ENCODE assay signal across 1 cellular context in the genomic region with DNA sequence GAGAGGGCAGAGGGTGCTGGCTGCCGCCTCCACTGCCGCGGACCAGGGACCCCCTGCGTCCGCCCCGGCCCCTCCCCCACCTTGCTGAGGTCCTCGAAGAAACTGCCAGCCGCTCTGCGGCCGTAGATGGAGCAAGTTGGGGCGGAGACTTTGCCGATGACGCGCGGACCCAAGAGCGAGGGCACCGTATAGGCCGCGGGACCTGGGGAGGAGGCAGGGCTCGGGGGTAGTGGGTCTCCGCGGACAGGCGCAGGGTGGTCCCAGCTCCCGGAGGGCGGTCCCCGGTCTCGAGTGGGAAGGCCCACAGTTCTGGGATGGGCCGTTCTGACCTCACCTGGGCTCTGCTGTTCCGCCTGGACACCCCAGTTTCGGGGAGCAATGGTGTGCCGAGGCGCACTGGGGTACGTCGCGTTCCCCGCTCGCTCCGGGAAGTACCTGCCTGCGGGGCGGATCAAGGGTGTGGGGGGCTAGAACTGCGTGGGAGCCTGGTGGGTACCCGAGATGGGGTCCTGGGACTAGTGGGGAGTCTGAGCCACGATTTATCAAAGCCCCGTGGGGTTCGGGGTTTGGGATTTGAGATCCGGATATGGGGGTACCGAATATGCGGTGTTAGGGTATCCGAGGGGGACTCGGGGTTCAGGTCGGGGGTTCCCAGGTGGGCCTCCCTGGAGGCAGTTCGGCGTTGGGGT.
A peak's percentile ranks its signal among the peaks of the same experiment; 100 is the strongest.
TF ChIP-seq lines count a peak whose summit lies in the region.

No MANE protein-coding gene starts in this region.

TF ChIP-seq in GM12878, 131 proteins besides CTCF, POLR2A, EP300 and RAD21 (continued from another document):
- TF ChIP-seq ZBTB11 (CRISPR knock-in tag; IDR thresholded peaks at IDR 0.05) (0 out of 2 replicates have a peak, but pooled peaks have one; percentile 17), BMI1 (IDR thresholded peaks at IDR 0.05; ENCODE audit: borderline replicate concordance) (peak; percentile 73; the same call in 1 of the 2 replicates), HCFC1 (IDR thresholded peaks at IDR 0.05; ENCODE audit: low read length) (no peak), ZBED1 (IDR thresholded peaks at IDR 0.05; ENCODE audit: borderline replicate concordance) (peak; percentile 75; the same call in 1 of the 2 replicates), CHD1 (IDR thresholded peaks at IDR 0.05; ENCODE audit: low read depth, low read length) (peak; percentile 86; the same call in 1 of the 2 replicates), SREBF2 (IDR thresholded peaks at IDR 0.05; ENCODE audit: low read length) (no peak), JUND (IDR thresholded peaks at IDR 0.05; ENCODE audit: low read depth, low read length) (no peak), CHD2 (IDR thresholded peaks at IDR 0.05; ENCODE audit: borderline replicate concordance, low read depth, low read length) (peak; percentile 75; the same call in 1 of the 2 replicates), IKZF1 (conservative IDR thresholded peaks at IDR 0.05) (no peak), YY1 (IDR thresholded peaks at IDR 0.05; ENCODE audit: low read depth, low read length) (peak; percentile 27; the same call in 1 of the 2 replicates), KLF5 (IDR thresholded peaks at IDR 0.05; ENCODE audit: partially characterized antibody) (no peak), TCF3 (IDR thresholded peaks at IDR 0.05; ENCODE audit: borderline replicate concordance, insufficient read depth, low read depth, low read length) (peak; percentile 53; the same call in 1 of the 2 replicates), NBN (IDR thresholded peaks at IDR 0.05) (peak; percentile 62), MEF2A (IDR thresholded peaks at IDR 0.05; ENCODE audit: insufficient read depth, low read depth, low read length) (0 out of 2 replicates have a peak, but pooled peaks have one; percentile 11), SMARCA5 (IDR thresholded peaks at IDR 0.05) (no peak; the same call in 1 of the 2 replicates), TARDBP (IDR thresholded peaks at IDR 0.05; ENCODE audit: borderline replicate concordance) (no peak), USF2 (IDR thresholded peaks at IDR 0.05; ENCODE audit: borderline replicate concordance, low read depth, low read length) (no peak), RCOR1 (conservative IDR thresholded peaks at IDR 0.05; ENCODE audit: low read depth, low read length) (no peak), SMAD1 (IDR thresholded peaks at IDR 0.05; ENCODE audit: low read depth, partially characterized antibody) (peak; percentile 87), PAX8 (IDR thresholded peaks at IDR 0.05) (no peak), POLR2AphosphoS5 (IDR thresholded peaks at IDR 0.05; ENCODE audit: low read length) (peak; percentile 92), BCL11A (IDR thresholded peaks at IDR 0.05; ENCODE audit: low read depth, low read length) (no peak), SMAD5 (IDR thresholded peaks at IDR 0.05; ENCODE audit: low read depth) (peak; percentile 74; the same call in 1 of the 2 replicates), ZNF274 (IDR thresholded peaks at IDR 0.05; ENCODE audit: insufficient read depth, insufficient read length) (no peak), ZNF687 (IDR thresholded peaks at IDR 0.05) (peak; percentile 49), POU2F2 (IDR thresholded peaks at IDR 0.05; ENCODE audit: borderline replicate concordance, low read depth, low read length) (peak; percentile 82; the same call in 2 of the 3 replicates), ZNF384 (IDR thresholded peaks at IDR 0.05; ENCODE audit: borderline replicate concordance, low read depth, low read length) (no peak), CBFB (IDR thresholded peaks at IDR 0.05; ENCODE audit: low read depth) (peak; percentile 43; the same call in 1 of the 2 replicates), PAX5 (IDR thresholded peaks at IDR 0.05; ENCODE audit: borderline replicate concordance, low read depth, low read length) (peak; percentile 51; the same call in 1 of the 2 replicates), CBX3 (IDR thresholded peaks at IDR 0.05; ENCODE audit: borderline replicate concordance, low read depth) (no peak), EGR1 (IDR thresholded peaks at IDR 0.05; ENCODE audit: borderline replicate concordance in 1 of 2, low read depth in 2 of 2, low read length in 2 of 2) (no peak; a peak in 1 of 3 replicates)
- TF ChIP-seq, protein P1, sequence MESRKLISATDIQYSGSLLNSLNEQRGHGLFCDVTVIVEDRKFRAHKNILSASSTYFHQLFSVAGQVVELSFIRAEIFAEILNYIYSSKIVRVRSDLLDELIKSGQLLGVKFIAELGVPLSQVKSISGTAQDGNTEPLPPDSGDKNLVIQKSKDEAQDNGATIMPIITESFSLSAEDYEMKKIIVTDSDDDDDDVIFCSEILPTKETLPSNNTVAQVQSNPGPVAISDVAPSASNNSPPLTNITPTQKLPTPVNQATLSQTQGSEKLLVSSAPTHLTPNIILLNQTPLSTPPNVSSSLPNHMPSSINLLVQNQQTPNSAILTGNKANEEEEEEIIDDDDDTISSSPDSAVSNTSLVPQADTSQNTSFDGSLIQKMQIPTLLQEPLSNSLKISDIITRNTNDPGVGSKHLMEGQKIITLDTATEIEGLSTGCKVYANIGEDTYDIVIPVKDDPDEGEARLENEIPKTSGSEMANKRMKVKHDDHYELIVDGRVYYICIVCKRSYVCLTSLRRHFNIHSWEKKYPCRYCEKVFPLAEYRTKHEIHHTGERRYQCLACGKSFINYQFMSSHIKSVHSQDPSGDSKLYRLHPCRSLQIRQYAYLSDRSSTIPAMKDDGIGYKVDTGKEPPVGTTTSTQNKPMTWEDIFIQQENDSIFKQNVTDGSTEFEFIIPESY (IDR thresholded peaks at IDR 0.05): no peak
